Comparison of ENCODE assay signal across 10 cellular contexts in genomic region chr1:160096491-160097116, GRCh38. TPM values are rescaled to one million over a fixed set of nuclear protein-coding genes. Genes with fewer than 3 reads are reported as not detected.
DNase-seq lines count a peak whose midpoint lies in the region; ATAC-seq and TF ChIP-seq lines count a peak whose summit lies in the region.
"Had no signal": no experiment of that assay in that cellular context is flagged by ENCODE, and none has a peak within 500 bp of the region (broad histone marks: within the 10 kb centered on the region; RNA-seq: fewer than 3 reads in every experiment).

No MANE protein-coding gene starts in this region.

- peak overlapping the region; percentile 7 for H3K9ac ChIP-seq in iPS-18a (ENCODE audit: low read length)

- H3K4me3 ChIP-seq in iPS-18a (ENCODE audit: low read length) (peak overlapping the region; percentile 72), stomach (peak overlapping the region in 1 of 4 donors; percentile 77), H7 (ENCODE audit: insufficient read depth, low read depth, low read length) (no peak overlapping the region)
- H3K4me3 ChIP-seq: SJSA1 had no signal

- H3K4me1 ChIP-seq in iPS-18a (ENCODE audit: control insufficient read depth, low read depth, low read length) (peaks cover 37% of the 10 kb centered on the region), stomach (peaks cover 25 to 67% (median 53%) of the 10 kb centered on the region in 4 donors)

- H3K27me3 ChIP-seq in iPS-18a (ENCODE audit: control insufficient read depth, insufficient read depth, low read length) = peaks cover 7% of the 10 kb centered on the region
- H3K27me3 ChIP-seq in stomach = no peaks in the 10 kb centered on the region
- no peaks in the 10 kb centered on the region; the same call in 1 of the 2 replicates for H3K27me3 ChIP-seq in H7 (ENCODE audit: control insufficient read depth, insufficient read depth, low read length)
- H3K27me3 ChIP-seq: SJSA1 had no signal

- peaks cover 38% of the 10 kb centered on the region for H3K4me1 Mint-ChIP-seq in activated CD4-positive, alpha-beta T cell treated with anti-CD3 and anti-CD28 coated beads, Interleukin-2, amount 10 ng/mL, durations not matched to agents 24 days and 14 days
- peaks cover 25% of the 10 kb centered on the region for H3K4me1 Mint-ChIP-seq in activated T-helper 17 cell treated with anti-CD3 and anti-CD28 coated beads, Interleukin-2, amount 50 U/mL, for 72 hours

- H3K36me3 ChIP-seq in iPS-18a (ENCODE audit: control insufficient read depth, low read depth, low read length) = peaks cover 12% of the 10 kb centered on the region
- H3K36me3 ChIP-seq in stomach = peaks cover 7 to 37% (median 36%) of the 10 kb centered on the region in 4 donors
- peaks cover 8% of the 10 kb centered on the region for H3K36me3 ChIP-seq in H7 (replicated peaks; ENCODE audit: control insufficient read depth, insufficient read depth, low read length)
- H3K36me3 ChIP-seq: SJSA1 had no signal

- 71 to 80% (median 73%) methylated on average over 3 to 4 of the region's 4 CpGs for WGBS in stomach, 5 donors

- DNase-seq in activated CD4-positive, alpha-beta T cell treated with anti-CD3 and anti-CD28 coated beads, Interleukin-2, amount 10 ng/mL, durations not matched to agents 24 days and 14 days = no peak
- DNase-seq in activated CD4-positive, alpha-beta T cell treated with anti-CD3 and anti-CD28 coated beads for 4 hours = no peak
- DNase-seq in stomach (no peak), NCI-H2081 treated with DMSO at 0.1 percent for 48 hours (lab: John Stamatoyannopoulos, UW) (no peak), H7 (no peak)

- H3K27ac ChIP-seq in iPS-18a (ENCODE audit: low read length) (peak overlapping the region; percentile 59), stomach (peak overlapping the region in 3 of 5 donors; percentile 16 to 97 (median 93))
- H3K27ac ChIP-seq: SJSA1 had no signal

- peaks cover 3% of the 10 kb centered on the region for H3K36me3 Mint-ChIP-seq in activated CD4-positive, alpha-beta T cell treated with anti-CD3 and anti-CD28 coated beads, Interleukin-2, amount 10 ng/mL, durations not matched to agents 24 days and 14 days (ENCODE audit: low read depth)
- H3K36me3 Mint-ChIP-seq in activated T-helper 17 cell treated with anti-CD3 and anti-CD28 coated beads, Interleukin-2, amount 50 U/mL, for 72 hours (ENCODE audit: low read depth) = peaks cover 17% of the 10 kb centered on the region

- TF ChIP-seq CTCF in stomach (IDR thresholded peaks at IDR 0.05) = no peak

- no peaks in the 10 kb centered on the region for H3K27me3 Mint-ChIP-seq in activated CD4-positive, alpha-beta T cell treated with anti-CD3 and anti-CD28 coated beads, Interleukin-2, amount 10 ng/mL, durations not matched to agents 24 days and 14 days
- H3K27me3 Mint-ChIP-seq in activated T-helper 17 cell treated with anti-CD3 and anti-CD28 coated beads, Interleukin-2, amount 50 U/mL, for 72 hours = no peaks in the 10 kb centered on the region

- peak overlapping the region; percentile 20 for H3K4me3 Mint-ChIP-seq in activated CD4-positive, alpha-beta T cell treated with anti-CD3 and anti-CD28 coated beads, Interleukin-2, amount 10 ng/mL, durations not matched to agents 24 days and 14 days
- H3K4me3 Mint-ChIP-seq in activated T-helper 17 cell treated with anti-CD3 and anti-CD28 coated beads, Interleukin-2, amount 50 U/mL, for 72 hours = peak overlapping the region; percentile 91

- H3K9me3 ChIP-seq in iPS-18a (ENCODE audit: control insufficient read depth, low read depth, low read length) = no peaks in the 10 kb centered on the region
- no peaks in the 10 kb centered on the region for H3K9me3 ChIP-seq in stomach
- H3K9me3 ChIP-seq: SJSA1 had no signal

- ATAC-seq in activated T-helper 17 cell treated with anti-CD3 and anti-CD28 coated beads, Interleukin-2, amount 50 U/mL, for 72 hours (replicated peaks) = no peak
- ATAC-seq in GM18498 (IDR thresholded peaks at IDR 0.05; ENCODE audit: unreplicated experiment) = no peak

- H3K27ac Mint-ChIP-seq in activated CD4-positive, alpha-beta T cell treated with anti-CD3 and anti-CD28 coated beads, Interleukin-2, amount 10 ng/mL, durations not matched to agents 24 days and 14 days = peak overlapping the region; percentile 79
- peak overlapping the region; percentile 94 for H3K27ac Mint-ChIP-seq in activated T-helper 17 cell treated with anti-CD3 and anti-CD28 coated beads, Interleukin-2, amount 50 U/mL, for 72 hours

- no peak for TF ChIP-seq EP300 in stomach (IDR thresholded peaks at IDR 0.05)

- intact Hi-C loops in activated CD4-positive, alpha-beta T cell treated with anti-CD3 and anti-CD28 coated beads, Interleukin-2, amount 10 ng/mL, durations not matched to agents 24 days and 14 days (cut with micrococcal nuclease) = no loop called here
- intact Hi-C loops in stomach (cut with DNase I; ENCODE audit: low total_unique reads) = no loop called here

- no peak for TF ChIP-seq POLR2A in stomach (IDR thresholded peaks at IDR 0.05)

- H3K9me3 Mint-ChIP-seq in activated CD4-positive, alpha-beta T cell treated with anti-CD3 and anti-CD28 coated beads, Interleukin-2, amount 10 ng/mL, durations not matched to agents 24 days and 14 days = no peaks in the 10 kb centered on the region
- H3K9me3 Mint-ChIP-seq in activated T-helper 17 cell treated with anti-CD3 and anti-CD28 coated beads, Interleukin-2, amount 50 U/mL, for 72 hours = no peaks in the 10 kb centered on the region

RNA-seq across cellular contexts. Expression of gene IGSF8, which starts 1.8 kb away (rescaled TPM):
- total RNA-seq in activated CD4-positive, alpha-beta T cell treated with anti-CD3 and anti-CD28 coated beads, Interleukin-2, amount 10 ng/mL, durations not matched to agents 24 days and 14 days = 25.3 and 26.7 TPM in 2 replicates
- 10 to 100 TPM; 23.8 to 30.8 TPM for total RNA-seq in activated T-helper 17 cell treated with anti-CD3 and anti-CD28 coated beads, Interleukin-2, amount 50 U/mL, for 72 hours
- total RNA-seq in stomach = 10 to 100 TPM in 3 of 5 donors, 1 to 10 TPM in 2; 4.7 to 65.2 (median 11.6) TPM
- polyA plus RNA-seq in stomach = 10 to 100 TPM in 2 of 3 donors, 1 to 10 TPM in 1; 5.8 to 21.7 (median 18.0) TPM
- total RNA-seq in H7 (2014; rRNA removed; shearing (Covaris generic)) = 89.5 and 92.6 TPM in 2 replicates

RNA-seq across cellular contexts. Expression of gene KCNJ9, which starts 15.3 kb away (rescaled TPM):
- total RNA-seq in activated CD4-positive, alpha-beta T cell treated with anti-CD3 and anti-CD28 coated beads, Interleukin-2, amount 10 ng/mL, durations not matched to agents 24 days and 14 days = not detected in 2 replicates
- under 1 TPM in 1 of 2 donors, not detected in 1; 0.13 TPM for total RNA-seq in activated T-helper 17 cell treated with anti-CD3 and anti-CD28 coated beads, Interleukin-2, amount 50 U/mL, for 72 hours
- under 1 TPM in 1 of 5 donors, not detected in 4; 0.87 TPM for total RNA-seq in stomach
- under 1 TPM in 2 of 3 donors, not detected in 1; 0.03 to 0.06 TPM for polyA plus RNA-seq in stomach
- total RNA-seq in H7 (2014; rRNA removed; shearing (Covaris generic)) = 0.07 TPM in 1 of 2 replicates, not detected in the other
- total RNA-seq: SJSA1 had no signal
- polyA plus RNA-seq: esophagus had no signal

RNA-seq across cellular contexts. Expression of gene ATP1A2, which starts 19.0 kb away (rescaled TPM):
- not detected in 2 replicates for total RNA-seq in activated CD4-positive, alpha-beta T cell treated with anti-CD3 and anti-CD28 coated beads, Interleukin-2, amount 10 ng/mL, durations not matched to agents 24 days and 14 days
- not detected for total RNA-seq in activated T-helper 17 cell treated with anti-CD3 and anti-CD28 coated beads, Interleukin-2, amount 50 U/mL, for 72 hours
- total RNA-seq in stomach = 100 to 1,000 TPM in 1 of 5 donors, 10 to 100 TPM in 3, 1 to 10 TPM in 1; 7.0 to 104 (median 11.7) TPM
- 10 to 100 TPM in 1 of 3 donors, under 1 TPM in 2; 0.31 to 17.3 (median 0.56) TPM for polyA plus RNA-seq in stomach
- total RNA-seq in H7 (2014; rRNA removed; shearing (Covaris generic)) = 14.5 and 25.0 TPM in 2 replicates

RNA-seq across cellular contexts. Expression of gene KCNJ10, which starts 26.6 kb away (rescaled TPM):
- not detected in 2 replicates for total RNA-seq in activated CD4-positive, alpha-beta T cell treated with anti-CD3 and anti-CD28 coated beads, Interleukin-2, amount 10 ng/mL, durations not matched to agents 24 days and 14 days
- total RNA-seq in activated T-helper 17 cell treated with anti-CD3 and anti-CD28 coated beads, Interleukin-2, amount 50 U/mL, for 72 hours = not detected
- total RNA-seq in stomach = not detected
- 1 to 10 TPM in 1 of 3 donors, under 1 TPM in 2; 0.19 to 1.1 (median 0.78) TPM for polyA plus RNA-seq in stomach
- 0.07 TPM in 1 of 2 replicates, not detected in the other for total RNA-seq in H7 (2014; rRNA removed; shearing (Covaris generic))
- total RNA-seq: SJSA1 had no signal
- polyA plus RNA-seq: esophagus had no signal

RNA-seq across cellular contexts. Expression of gene ATP1A4, which starts 54.8 kb away (rescaled TPM):
- total RNA-seq in activated CD4-positive, alpha-beta T cell treated with anti-CD3 and anti-CD28 coated beads, Interleukin-2, amount 10 ng/mL, durations not matched to agents 24 days and 14 days = not detected in 2 replicates
- under 1 TPM in 1 of 2 donors, not detected in 1; 0.48 TPM for total RNA-seq in activated T-helper 17 cell treated with anti-CD3 and anti-CD28 coated beads, Interleukin-2, amount 50 U/mL, for 72 hours
- total RNA-seq in stomach = under 1 TPM in 1 of 5 donors, not detected in 4; 0.37 TPM
- under 1 TPM in 1 of 3 donors, not detected in 2; 0.05 TPM for polyA plus RNA-seq in stomach
- total RNA-seq in H7 (2014; rRNA removed; shearing (Covaris generic)) = 0.73 and 0.74 TPM in 2 replicates
- total RNA-seq: SJSA1 had no signal
